In the genomic region with DNA sequence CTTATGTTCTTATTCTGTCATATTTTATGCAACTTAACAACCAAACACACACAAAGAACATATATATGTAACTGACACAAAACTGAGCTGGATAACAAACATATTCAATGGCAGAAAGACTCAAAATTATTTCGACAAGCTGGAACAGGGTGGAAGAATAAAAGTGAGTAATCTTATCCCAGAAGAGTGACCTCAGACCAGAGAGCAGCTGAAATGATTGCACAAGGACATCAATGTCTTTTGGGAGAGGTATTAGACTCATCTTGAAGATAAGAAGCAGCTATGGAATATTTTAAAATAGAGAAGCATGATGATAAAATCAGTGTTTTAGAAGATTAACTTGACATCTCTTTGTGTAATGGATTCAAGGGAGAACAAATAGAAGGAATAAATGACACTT, we compare ENCODE assay signal across 17 cellular contexts.
DNase-seq lines count a peak whose midpoint lies in the region; ATAC-seq and TF ChIP-seq lines count a peak whose summit lies in the region.
"Had no signal": no experiment of that assay in that cellular context is flagged by ENCODE, and none has a peak within 500 bp of the region (broad histone marks: within the 10 kb centered on the region; RNA-seq: fewer than 3 reads in every experiment).

No MANE protein-coding gene starts in this region.

- no peak overlapping the region for H3K18ac ChIP-seq in trophoblast cell (ENCODE audit: low read length)

- CTCF ChIA-PET in activated CD4-positive, alpha-beta T cell treated with anti-CD3 and anti-CD28 coated beads, Interleukin-2, amount 10 ng/mL, durations not matched to agents 7 days and 5 days (lab: Charles Lee), result interaction anchor here (0.7 to 1.8 kb wide), 6 partner anchors 15 to 169 kb away, joined by 3 to 4 read pairs (median 3); no protein-coding TSS in a partner anchor

- no peak overlapping the region for H4K8ac ChIP-seq in trophoblast cell (ENCODE audit: low read depth, low read length)

- H3K4me3 ChIP-seq in epithelial cell of esophagus (ENCODE audit: low read length) (no peak overlapping the region), trophoblast cell (ENCODE audit: low read depth, low read length) (no peak overlapping the region)

- H3K9me3 ChIP-seq in trophoblast cell (ENCODE audit: insufficient read depth, low read depth, low read length), result no peaks in the 10 kb centered on the region

- no peaks in the 10 kb centered on the region for H3K36me3 ChIP-seq in trophoblast cell (ENCODE audit: control insufficient read depth in 1 of 2, insufficient read depth in 2 of 2, low read length in 2 of 2)

- TF ChIP-seq CTCF in epithelial cell of esophagus (IDR thresholded peaks at IDR 0.05; ENCODE audit: insufficient read depth, low read depth, low read length, missing control alignments), result no peak

- peaks cover 2% of the 10 kb centered on the region for H3K27me3 Mint-ChIP-seq in activated CD4-positive, alpha-beta T cell treated with anti-CD3 and anti-CD28 coated beads, Interleukin-2, amount 10 ng/mL, durations not matched to agents 24 days and 14 days
- H3K27me3 Mint-ChIP-seq in activated CD4-positive, alpha-beta T cell treated with anti-CD3 and anti-CD28 coated beads, Interleukin-2, amount 10 ng/mL, durations not matched to agents 7 days and 5 days, result peaks cover 3% of the 10 kb centered on the region
- H3K27me3 Mint-ChIP-seq in immature natural killer cell (ENCODE audit: low read depth in 3 of 3), result peaks cover 1 to 10% (median 2%) of the 10 kb centered on the region in 3 donors

- no peak overlapping the region for H3K4me2 ChIP-seq in trophoblast cell (ENCODE audit: low read length)

- H3K79me1 ChIP-seq in trophoblast cell (ENCODE audit: low read length), result no peaks in the 10 kb centered on the region

- ATAC-seq in GM19463 (IDR thresholded peaks at IDR 0.05; ENCODE audit: unreplicated experiment), result no peak

- peaks cover 10% of the 10 kb centered on the region for H3K9me3 Mint-ChIP-seq in activated CD4-positive, alpha-beta T cell treated with anti-CD3 and anti-CD28 coated beads, Interleukin-2, amount 10 ng/mL, durations not matched to agents 24 days and 14 days
- peaks cover 5% of the 10 kb centered on the region for H3K9me3 Mint-ChIP-seq in activated CD4-positive, alpha-beta T cell treated with anti-CD3 and anti-CD28 coated beads, Interleukin-2, amount 10 ng/mL, durations not matched to agents 7 days and 5 days
- H3K9me3 Mint-ChIP-seq in immature natural killer cell, result no peaks in the 10 kb centered on the region

- no peak overlapping the region for H4K91ac ChIP-seq in trophoblast cell (ENCODE audit: low read depth, low read length)

- DNase-seq in activated CD4-positive, alpha-beta T cell treated with anti-CD3 and anti-CD28 coated beads, Interleukin-2, amount 10 ng/mL, durations not matched to agents 24 days and 14 days, result peak; percentile 38
- no peak for DNase-seq in activated CD4-positive, alpha-beta T cell treated with anti-CD3 and anti-CD28 coated beads, Interleukin-2, amount 10 ng/mL, durations not matched to agents 7 days and 5 days
- DNase-seq in NCI-H226 (peak; percentile 31), epithelial cell of esophagus (ENCODE audit: low read depth) (peak; percentile 70), trophoblast cell (peak; percentile 22 to 78), immature natural killer cell (no peak), AML-193 (lab: John Stamatoyannopoulos, UW) (no peak)
- DNase-seq: Calu3, GF-D8, GOT3, KBM-7, NCI-H1417, NCI-H2029 treated with DMSO at 0.1 percent for 48 hours, NCI-H510A treated with DMSO at 0.1 percent for 48 hours had no signal

- peaks cover 3 to 7% of the 10 kb centered on the region in 2 experiments for H3K4me1 ChIP-seq in trophoblast cell (ENCODE audit: control insufficient read depth in 1 of 2, insufficient read depth in 2 of 2, low read length in 2 of 2)

- H3K27me3 ChIP-seq in trophoblast cell (ENCODE audit: insufficient read depth, low read length), result no peaks in the 10 kb centered on the region

- no peak overlapping the region for H3K4ac ChIP-seq in trophoblast cell (ENCODE audit: low read depth, low read length)

- no peaks in the 10 kb centered on the region for H3K79me2 ChIP-seq in trophoblast cell (ENCODE audit: control insufficient read depth, insufficient read depth, low read length, poor library complexity)

- no peak overlapping the region for H2BK5ac ChIP-seq in trophoblast cell (ENCODE audit: low read depth, low read length, poor library complexity)

- H2AK5ac ChIP-seq in trophoblast cell (ENCODE audit: low read length), result no peak overlapping the region

- no peak overlapping the region for H3K9ac ChIP-seq in trophoblast cell (ENCODE audit: low read length)

- no peak overlapping the region for H3K27ac ChIP-seq in trophoblast cell (ENCODE audit: low read depth, low read length)
- H3K27ac ChIP-seq: C4-2B, HL-60 had no signal

- no peak overlapping the region for H2BK120ac ChIP-seq in trophoblast cell (ENCODE audit: insufficient read depth, low read length, poor library complexity)

- POLR2A ChIA-PET in activated CD4-positive, alpha-beta T cell treated with anti-CD3 and anti-CD28 coated beads, Interleukin-2, amount 10 ng/mL, durations not matched to agents 7 days and 5 days (lab: Charles Lee), result no interaction called here

- H3K36me3 Mint-ChIP-seq in activated CD4-positive, alpha-beta T cell treated with anti-CD3 and anti-CD28 coated beads, Interleukin-2, amount 10 ng/mL, durations not matched to agents 24 days and 14 days (ENCODE audit: low read depth), result peaks cover 3% of the 10 kb centered on the region
- peaks cover 7% of the 10 kb centered on the region for H3K36me3 Mint-ChIP-seq in activated CD4-positive, alpha-beta T cell treated with anti-CD3 and anti-CD28 coated beads, Interleukin-2, amount 10 ng/mL, durations not matched to agents 7 days and 5 days (ENCODE audit: low read depth)
- peaks cover 0 to 3% (median 0%) of the 10 kb centered on the region in 3 donors for H3K36me3 Mint-ChIP-seq in immature natural killer cell

- no peak overlapping the region for H2BK12ac ChIP-seq in trophoblast cell (ENCODE audit: low read length)

- intact Hi-C loops in activated CD4-positive, alpha-beta T cell treated with anti-CD3 and anti-CD28 coated beads, Interleukin-2, amount 10 ng/mL, durations not matched to agents 24 days and 14 days (cut with micrococcal nuclease), result no loop called here

- H3K4me1 Mint-ChIP-seq in activated CD4-positive, alpha-beta T cell treated with anti-CD3 and anti-CD28 coated beads, Interleukin-2, amount 10 ng/mL, durations not matched to agents 24 days and 14 days, result peaks cover 26% of the 10 kb centered on the region
- H3K4me1 Mint-ChIP-seq in activated CD4-positive, alpha-beta T cell treated with anti-CD3 and anti-CD28 coated beads, Interleukin-2, amount 10 ng/mL, durations not matched to agents 7 days and 5 days, result peaks cover 24% of the 10 kb centered on the region
- H3K4me1 Mint-ChIP-seq in immature natural killer cell, result no peaks in the 10 kb centered on the region

- no CpG with 5 or more reads among the region's 1 CpG for WGBS in trophoblast cell (ENCODE audit: extremely low coverage, insufficient coverage, insufficient read length)

- no peak overlapping the region for H3K14ac ChIP-seq in trophoblast cell (ENCODE audit: low read length)

- H4K12ac ChIP-seq in trophoblast cell (ENCODE audit: low read depth, low read length), result no peak overlapping the region

- H3K27ac Mint-ChIP-seq in activated CD4-positive, alpha-beta T cell treated with anti-CD3 and anti-CD28 coated beads, Interleukin-2, amount 10 ng/mL, durations not matched to agents 24 days and 14 days, result no peak overlapping the region
- H3K27ac Mint-ChIP-seq in activated CD4-positive, alpha-beta T cell treated with anti-CD3 and anti-CD28 coated beads, Interleukin-2, amount 10 ng/mL, durations not matched to agents 7 days and 5 days, result no peak overlapping the region
- H3K27ac Mint-ChIP-seq in immature natural killer cell, result no peak overlapping the region

- no peak overlapping the region for H3K23ac ChIP-seq in trophoblast cell (ENCODE audit: low read length)

- H3K4me3 Mint-ChIP-seq in activated CD4-positive, alpha-beta T cell treated with anti-CD3 and anti-CD28 coated beads, Interleukin-2, amount 10 ng/mL, durations not matched to agents 24 days and 14 days, result no peak overlapping the region
- no peak overlapping the region for H3K4me3 Mint-ChIP-seq in activated CD4-positive, alpha-beta T cell treated with anti-CD3 and anti-CD28 coated beads, Interleukin-2, amount 10 ng/mL, durations not matched to agents 7 days and 5 days
- no peak overlapping the region for H3K4me3 Mint-ChIP-seq in immature natural killer cell

- H2AFZ ChIP-seq in trophoblast cell (ENCODE audit: insufficient read depth, low read length, poor library complexity), result no peak overlapping the region

Comparison
In these comparisons a context has a peak if more than half of its experiments do, and no peak if none do; other contexts are left out.
1. DNase-seq: peak in activated CD4-positive, alpha-beta T cell treated with anti-CD3 and anti-CD28 coated beads, Interleukin-2, amount 10 ng/mL, durations not matched to agents 24 days and 14 days (single experiment), NCI-H226 (single experiment), epithelial cell of esophagus (single experiment) and trophoblast cell (2 of 2); none in activated CD4-positive, alpha-beta T cell treated with anti-CD3 and anti-CD28 coated beads, Interleukin-2, amount 10 ng/mL, durations not matched to agents 7 days and 5 days (single experiment), immature natural killer cell (0 of 3) and AML-193 (0 of 2).